ENCODE assay signal across 1 cellular context in genomic region chr13:27138457-27139093, GRCh38.
TF ChIP-seq lines count a peak whose summit lies in the region.

No MANE protein-coding gene starts in this region.

TF ChIP-seq in K562, 482 proteins besides CTCF, POLR2A, EP300 and RAD21 (continued from another document and continues in another):
- TF ChIP-seq E2F1 (CRISPR knock-in tag; IDR thresholded peaks at IDR 0.05) (no peak), TAL1 (IDR thresholded peaks at IDR 0.05) (peak; percentile 86), TBL1XR1 (IDR thresholded peaks at IDR 0.05; ENCODE audit: low read length in 2 of 2) (peak in 1 of 2 experiments; percentile 73; a peak in 2 of 4 replicates), NFYB (IDR thresholded peaks at IDR 0.05; ENCODE audit: extremely low read depth, insufficient read length) (no peak), JUN (IDR thresholded peaks at IDR 0.05; ENCODE audit: borderline replicate concordance, low read depth, low read length) (no peak), JUN (CRISPR knock-in tag; IDR thresholded peaks at IDR 0.05; ENCODE audit: borderline replicate concordance) (no peak), ZSCAN32 (CRISPR knock-in tag; IDR thresholded peaks at IDR 0.05) (peak; percentile 70; the same call in 1 of the 2 replicates), RBM34 (IDR thresholded peaks at IDR 0.05; ENCODE audit: borderline replicate concordance, insufficient read depth, low read length) (no peak), ETV5 (CRISPR knock-in tag; IDR thresholded peaks at IDR 0.05; ENCODE audit: low read depth) (no peak), BHLHE40 (IDR thresholded peaks at IDR 0.05; ENCODE audit: low read length) (no peak), TCF3 (CRISPR knock-in tag; IDR thresholded peaks at IDR 0.05) (peak; percentile 92), CTCFL (IDR thresholded peaks at IDR 0.05; ENCODE audit: borderline replicate concordance, insufficient read depth, low read depth, low read length, poor library complexity, severe bottlenecking) (no peak), ZNF146 (CRISPR knock-in tag; IDR thresholded peaks at IDR 0.05; ENCODE audit: unreplicated experiment) (no peak), ZNF780A (CRISPR knock-in tag; IDR thresholded peaks at IDR 0.05) (0 out of 2 replicates have a peak, but pooled peaks have one; percentile 26), KHSRP (IDR thresholded peaks at IDR 0.05) (no peak), CCAR2 (IDR thresholded peaks at IDR 0.05; ENCODE audit: low read depth, low read length) (no peak), RBFOX2 (IDR thresholded peaks at IDR 0.05; ENCODE audit: low read depth, low read length) (no peak), ZNF253 (CRISPR knock-in tag; conservative IDR thresholded peaks at IDR 0.05) (no peak; the same call in 1 of the 2 replicates), ATF4 (CRISPR knock-in tag; IDR thresholded peaks at IDR 0.05) (peak; percentile 93), NR4A1 (CRISPR knock-in tag; IDR thresholded peaks at IDR 0.05) (0 out of 2 replicates have a peak, but pooled peaks have one; percentile 75), NR4A1 (tag; IDR thresholded peaks at IDR 0.05) (peak; percentile 100), MEIS2 (IDR thresholded peaks at IDR 0.05; ENCODE audit: partially characterized antibody) (no peak), RBM14 (IDR thresholded peaks at IDR 0.05; ENCODE audit: borderline replicate concordance, insufficient read depth, low read depth, low read length) (no peak), HNRNPL (IDR thresholded peaks at IDR 0.05; ENCODE audit: low read depth, low read length) (0 out of 2 replicates have a peak, but pooled peaks have one; percentile 17), ZNF197 (CRISPR knock-in tag; IDR thresholded peaks at IDR 0.05; ENCODE audit: low read depth) (peak; percentile 97), HNRNPK (IDR thresholded peaks at IDR 0.05; ENCODE audit: low read depth, low read length, poor library complexity, severe bottlenecking) (no peak), MCM7 (IDR thresholded peaks at IDR 0.05) (no peak), SMARCA5 (IDR thresholded peaks at IDR 0.05) (no peak), FIP1L1 (IDR thresholded peaks at IDR 0.05; ENCODE audit: low read depth, low read length, poor library complexity, severe bottlenecking) (no peak), TEAD1 (CRISPR knock-in tag; IDR thresholded peaks at IDR 0.05) (peak; percentile 82 to 99), MXI1 (IDR thresholded peaks at IDR 0.05; ENCODE audit: low read depth, low read length) (0 out of 2 replicates have a peak, but pooled peaks have one; percentile 15), TRIM25 (IDR thresholded peaks at IDR 0.05; ENCODE audit: borderline replicate concordance) (no peak), TGIF2 (CRISPR knock-in tag; IDR thresholded peaks at IDR 0.05) (no peak), ETS2 (tag; IDR thresholded peaks at IDR 0.05; ENCODE audit: borderline replicate concordance, poor library complexity, severe bottlenecking) (peak; percentile 83), ZNF551 (CRISPR knock-in tag; IDR thresholded peaks at IDR 0.05) (0 out of 2 replicates have a peak, but pooled peaks have one; percentile 74), PTBP1 (IDR thresholded peaks at IDR 0.05; ENCODE audit: low read depth, low read length) (no peak), EGR1 (conservative IDR thresholded peaks at IDR 0.05) (no peak), TARDBP (IDR thresholded peaks at IDR 0.05) (no peak), MECOM (CRISPR knock-in tag; IDR thresholded peaks at IDR 0.05) (peak; percentile 99), DIDO1 (tag; IDR thresholded peaks at IDR 0.05; ENCODE audit: low read depth) (peak; percentile 88), POLR2AphosphoS5 (IDR thresholded peaks at IDR 0.05; ENCODE audit: control insufficient read depth, insufficient read depth, low read depth, low read length) (peak; percentile 76), UBTF (IDR thresholded peaks at IDR 0.05; ENCODE audit: borderline replicate concordance in 1 of 2, low read depth in 2 of 2, low read length in 2 of 2) (no peak), ERF (CRISPR knock-in tag; IDR thresholded peaks at IDR 0.05) (peak; percentile 98), XRCC5 (IDR thresholded peaks at IDR 0.05; ENCODE audit: low read depth, low read length) (no peak), TAF1 (IDR thresholded peaks at IDR 0.05; ENCODE audit: control insufficient read depth, extremely low read depth, insufficient read depth, low read length, severe bottlenecking) (no peak), DPF2 (IDR thresholded peaks at IDR 0.05) (peak; percentile 78), CUX1 (CRISPR knock-in tag; IDR thresholded peaks at IDR 0.05) (peak; percentile 99), ZNF699 (CRISPR knock-in tag; IDR thresholded peaks at IDR 0.05; ENCODE audit: insufficient replicate concordance) (peak; percentile 96), NFRKB (IDR thresholded peaks at IDR 0.05; ENCODE audit: low read depth) (no peak), ZNF408 (CRISPR knock-in tag; IDR thresholded peaks at IDR 0.05; ENCODE audit: low read depth) (no peak), MTA3 (IDR thresholded peaks at IDR 0.05; ENCODE audit: borderline replicate concordance) (0 out of 2 replicates have a peak, but pooled peaks have one; percentile 46), TSHZ1 (CRISPR knock-in tag; IDR thresholded peaks at IDR 0.05) (peak; percentile 95), ZNF165 (CRISPR knock-in tag; IDR thresholded peaks at IDR 0.05; ENCODE audit: borderline replicate concordance) (peak; percentile 87), STAT5A (IDR thresholded peaks at IDR 0.05; ENCODE audit: borderline replicate concordance, low read length) (peak; percentile 72), ARHGAP35 (IDR thresholded peaks at IDR 0.05; ENCODE audit: partially characterized antibody) (no peak), MTA2 (IDR thresholded peaks at IDR 0.05; ENCODE audit: low read depth) (peak; percentile 78), RUNX1 (IDR thresholded peaks at IDR 0.05; ENCODE audit: low read depth) (no peak)
